23 cellular contexts compared by ENCODE assay signal in genomic region chr17:1452836-1453235, GRCh38. TPM values are rescaled to one million over a fixed set of nuclear protein-coding genes. Genes with fewer than 3 reads are reported as not detected.
DNase-seq lines count a peak whose midpoint lies in the region; TF ChIP-seq lines count a peak whose summit lies in the region.
"Had no signal": no experiment of that assay in that cellular context is flagged by ENCODE, and none has a peak within 500 bp of the region (broad histone marks: within the 10 kb centered on the region; RNA-seq: fewer than 3 reads in every experiment).

No MANE protein-coding gene starts in this region.

- H3K27me3 ChIP-seq in BLaER1 treated with 17β-estradiol and CSF1 and Interleukin-3, amounts not matched to agents 10 nM and 100 nM, result peaks cover 0 to 5% (median 0%) of the 10 kb centered on the region in 11 experiments; a peak in 9 of 22 replicates
- H3K27me3 ChIP-seq in endodermal cell (ENCODE audit: control insufficient read depth, insufficient read depth, low read length, poor library complexity, severe bottlenecking) (no peaks in the 10 kb centered on the region), trophoblast cell (ENCODE audit: insufficient read depth, low read length) (no peaks in the 10 kb centered on the region), neuronal stem cell (ENCODE audit: control insufficient read depth in 3 of 3, insufficient read depth in 3 of 3, low read depth in 1 of 3, low read length in 3 of 3) (no peaks in the 10 kb centered on the region)
- H3K27me3 ChIP-seq: tibial nerve had no signal

- H3K27me3 Mint-ChIP-seq in IgD-negative memory B cell (peaks cover 2% of the 10 kb centered on the region), endodermal cell (ENCODE audit: insufficient read depth) (peaks cover 2% of the 10 kb centered on the region)
- H3K27me3 Mint-ChIP-seq in activated CD4-positive, alpha-beta memory T cell treated with anti-CD3 and anti-CD28 coated beads, Interleukin-2, amount 10 ng/mL, durations not matched to agents 7 days and 5 days, result peaks cover 6% of the 10 kb centered on the region
- H3K27me3 Mint-ChIP-seq: stimulated activated memory B cell treated with anti-CD40 and anti-IgM and Interleukin-4, amounts not matched to agents 10 μg/mL and 1 μg/mL and 100 μg/mL, for 72 hours; T-cell had no signal

- no peak overlapping the region for H3K4me3 ChIP-seq in BLaER1 treated with 17β-estradiol and CSF1 and Interleukin-3, amounts not matched to agents 10 nM and 100 nM
- H3K4me3 ChIP-seq in endodermal cell (ENCODE audit: low read length), result peak overlapping the region; percentile 43
- H3K4me3 ChIP-seq in trophoblast cell (ENCODE audit: low read depth, low read length), result no peak overlapping the region
- no peak overlapping the region for H3K4me3 ChIP-seq in neuronal stem cell (ENCODE audit: low read length in 2 of 2)
- H3K4me3 ChIP-seq in foreskin fibroblast (ENCODE audit: low read depth in 1 of 2, low read length in 2 of 2), result no peak overlapping the region
- H3K4me3 ChIP-seq: smooth muscle cell, tibial nerve had no signal

- H3K23ac ChIP-seq in trophoblast cell (ENCODE audit: low read length) (no peak overlapping the region), neuronal stem cell (ENCODE audit: low read depth, low read length, poor library complexity) (no peak overlapping the region)

- DNase-seq in endodermal cell (no peak), trophoblast cell (no peak), amygdala (lab: John Stamatoyannopoulos, UW) (no peak), neuronal stem cell (ENCODE audit: low spot score) (no peak), foreskin fibroblast (no peak)
- no peak for DNase-seq in activated CD4-positive, alpha-beta memory T cell treated with anti-CD3 and anti-CD28 coated beads, Interleukin-2, amount 10 ng/mL, durations not matched to agents 7 days and 5 days
- DNase-seq: activated CD4-positive, alpha-beta T cell treated with anti-CD3 and anti-CD28 coated beads, Interleukin-2, amount 10 ng/mL, durations not matched to agents 24 days and 14 days; activated CD8-positive, alpha-beta memory T cell treated with anti-CD3 and anti-CD28 coated beads, Interleukin-2, amount 10 ng/mL, durations not matched to agents 7 days and 5 days; activated effector memory CD4-positive, alpha-beta T cell treated with Interleukin-2 at 50 U/mL for 16 hours; cortex of kidney; EL; GOT3; head of caudate nucleus; left colon; NCI-H1105 treated with DMSO at 0.1 percent for 48 hours; NCI-H2081; SHP77; T-cell had no signal

- WGBS in endodermal cell (ENCODE audit: insufficient coverage in 1 of 2, insufficient read length in 1 of 2), 2 experiments, result 92 to 93% methylated on average over 2 to 5 of the region's 5 CpGs
- WGBS in trophoblast cell (ENCODE audit: extremely low coverage, insufficient coverage, insufficient read length), result no CpG with 5 or more reads among the region's 5 CpGs
- no CpG with 5 or more reads among the region's 5 CpGs for WGBS in neuronal stem cell (ENCODE audit: extremely low coverage in 2 of 2, insufficient read length in 2 of 2, insufficient replicate concordance in 1 of 2), 2 donors

- H3K4ac ChIP-seq in trophoblast cell (ENCODE audit: low read depth, low read length) (peak overlapping the region; percentile 89), neuronal stem cell (ENCODE audit: low read length) (no peak overlapping the region)

- no peaks in the 10 kb centered on the region for H3K36me3 Mint-ChIP-seq in IgD-negative memory B cell
- H3K36me3 Mint-ChIP-seq in endodermal cell (ENCODE audit: low read depth), result peaks cover 35% of the 10 kb centered on the region
- peaks cover 40% of the 10 kb centered on the region for H3K36me3 Mint-ChIP-seq in activated CD4-positive, alpha-beta memory T cell treated with anti-CD3 and anti-CD28 coated beads, Interleukin-2, amount 10 ng/mL, durations not matched to agents 7 days and 5 days (ENCODE audit: low read depth)

- CTCF ChIA-PET in activated CD4-positive, alpha-beta memory T cell treated with anti-CD3 and anti-CD28 coated beads, Interleukin-2, amount 10 ng/mL, durations not matched to agents 7 days and 5 days (lab: Charles Lee), result no interaction called here

- H3K27ac ChIP-seq in BLaER1 treated with 17β-estradiol and CSF1 and Interleukin-3, amounts not matched to agents 10 nM and 100 nM, result no peak overlapping the region
- H3K27ac ChIP-seq in endodermal cell (ENCODE audit: low read depth, low read length), result no peak overlapping the region
- no peak overlapping the region for H3K27ac ChIP-seq in trophoblast cell (ENCODE audit: low read depth, low read length)
- no peak overlapping the region for H3K27ac ChIP-seq in neuronal stem cell (replicated peaks; ENCODE audit: low read length)

- no peaks in the 10 kb centered on the region for H3K9me3 ChIP-seq in BLaER1 treated with 17β-estradiol and CSF1 and Interleukin-3, amounts not matched to agents 10 nM and 100 nM (replicated peaks in 1 of 11)
- H3K9me3 ChIP-seq in endodermal cell (ENCODE audit: control insufficient read depth, low read length) (no peaks in the 10 kb centered on the region), trophoblast cell (ENCODE audit: insufficient read depth, low read depth, low read length) (peaks cover 2% of the 10 kb centered on the region), neuronal stem cell (replicated peaks in 1 of 2; ENCODE audit: control insufficient read depth in 2 of 2, insufficient read depth in 1 of 2, low read depth in 1 of 2, low read length in 2 of 2) (peaks cover 3% of the 10 kb centered on the region in 2 donors)
- H3K9me3 ChIP-seq: tibial nerve had no signal

- H4K20me1 ChIP-seq in BLaER1 treated with 17β-estradiol and CSF1 and Interleukin-3, amounts not matched to agents 10 nM and 100 nM, result peaks cover 75 to 82% (median 80%) of the 10 kb centered on the region in 11 experiments

- H2BK15ac ChIP-seq in neuronal stem cell (ENCODE audit: low read length), result no peak overlapping the region

- H3K27ac Mint-ChIP-seq in IgD-negative memory B cell (peak overlapping the region; percentile 62 to 78 (median 75)), endodermal cell (peak overlapping the region; percentile 64)
- no peak overlapping the region for H3K27ac Mint-ChIP-seq in activated CD4-positive, alpha-beta memory T cell treated with anti-CD3 and anti-CD28 coated beads, Interleukin-2, amount 10 ng/mL, durations not matched to agents 7 days and 5 days
- H3K27ac Mint-ChIP-seq: activated CD4-positive, alpha-beta T cell treated with anti-CD3 and anti-CD28 coated beads, Interleukin-2, amount 10 ng/mL, durations not matched to agents 24 days and 14 days; activated CD8-positive, alpha-beta memory T cell treated with anti-CD3 and anti-CD28 coated beads, Interleukin-2, amount 10 ng/mL, durations not matched to agents 7 days and 5 days; stimulated activated memory B cell treated with anti-CD40 and anti-IgM and Interleukin-4, amounts not matched to agents 10 μg/mL and 1 μg/mL and 100 μg/mL, for 72 hours had no signal

- POLR2A ChIA-PET in activated CD4-positive, alpha-beta memory T cell treated with anti-CD3 and anti-CD28 coated beads, Interleukin-2, amount 10 ng/mL, durations not matched to agents 7 days and 5 days (lab: Charles Lee), result interaction anchor here (1.5 kb wide), 1 partner anchor 51 kb away, joined by 3 read pairs; no protein-coding TSS in a partner anchor

- H3K14ac ChIP-seq in trophoblast cell (ENCODE audit: low read length), result no peak overlapping the region
- H3K14ac ChIP-seq in neuronal stem cell (ENCODE audit: low read length), result no peak overlapping the region

- H2BK120ac ChIP-seq in trophoblast cell (ENCODE audit: insufficient read depth, low read length, poor library complexity), result no peak overlapping the region
- H2BK120ac ChIP-seq in neuronal stem cell (ENCODE audit: low read depth, low read length), result no peak overlapping the region

- H3K4me3 Mint-ChIP-seq in IgD-negative memory B cell (peak overlapping the region in 1 of 4 donors; percentile 86), endodermal cell (no peak overlapping the region)
- no peak overlapping the region for H3K4me3 Mint-ChIP-seq in activated CD4-positive, alpha-beta memory T cell treated with anti-CD3 and anti-CD28 coated beads, Interleukin-2, amount 10 ng/mL, durations not matched to agents 7 days and 5 days
- H3K4me3 Mint-ChIP-seq: activated CD8-positive, alpha-beta memory T cell treated with anti-CD3 and anti-CD28 coated beads, Interleukin-2, amount 10 ng/mL, durations not matched to agents 7 days and 5 days had no signal

- H3K18ac ChIP-seq in trophoblast cell (ENCODE audit: low read length), result no peak overlapping the region
- H3K18ac ChIP-seq in neuronal stem cell (ENCODE audit: low read length), result no peak overlapping the region

- H3K4me2 ChIP-seq in BLaER1 treated with 17β-estradiol and CSF1 and Interleukin-3, amounts not matched to agents 10 nM and 100 nM, result peak overlapping the region in 7 of 11 experiments; percentile 89 to 99 (median 97); a peak in 8 of 22 replicates
- H3K4me2 ChIP-seq in trophoblast cell (ENCODE audit: low read length) (no peak overlapping the region), neuronal stem cell (ENCODE audit: insufficient read depth, low read length, poor library complexity, severe bottlenecking) (no peak overlapping the region)
- H3K4me2 ChIP-seq: smooth muscle cell had no signal

- H3K4me1 Mint-ChIP-seq in IgD-negative memory B cell (peaks cover 24 to 37% (median 31%) of the 10 kb centered on the region in 3 donors), endodermal cell (peaks cover 11% of the 10 kb centered on the region)
- H3K4me1 Mint-ChIP-seq in activated CD4-positive, alpha-beta memory T cell treated with anti-CD3 and anti-CD28 coated beads, Interleukin-2, amount 10 ng/mL, durations not matched to agents 7 days and 5 days, result peaks cover 60% of the 10 kb centered on the region

- H2AK5ac ChIP-seq in trophoblast cell (ENCODE audit: low read length) (no peak overlapping the region), neuronal stem cell (ENCODE audit: low read depth, low read length) (no peak overlapping the region)

- H2AFZ ChIP-seq in trophoblast cell (ENCODE audit: insufficient read depth, low read length, poor library complexity) (no peak overlapping the region), neuronal stem cell (ENCODE audit: low read length) (no peak overlapping the region)

- peaks cover 37 to 66% (median 62%) of the 10 kb centered on the region in 11 experiments; a peak in 21 of 22 replicates for H3K36me3 ChIP-seq in BLaER1 treated with 17β-estradiol and CSF1 and Interleukin-3, amounts not matched to agents 10 nM and 100 nM
- H3K36me3 ChIP-seq in endodermal cell (ENCODE audit: control insufficient read depth, insufficient read depth, low read length), result peaks cover 51% of the 10 kb centered on the region
- H3K36me3 ChIP-seq in trophoblast cell (ENCODE audit: control insufficient read depth in 1 of 2, insufficient read depth in 2 of 2, low read length in 2 of 2), result peaks cover 8 to 16% of the 10 kb centered on the region in 2 experiments
- H3K36me3 ChIP-seq in neuronal stem cell (replicated peaks in 1 of 2; ENCODE audit: control insufficient read depth in 2 of 2, insufficient read depth in 2 of 2, low read length in 2 of 2), result peaks cover 2 to 45% of the 10 kb centered on the region in 2 donors
- H3K36me3 ChIP-seq: tibial nerve had no signal

- H3K9ac ChIP-seq in BLaER1 treated with 17β-estradiol and CSF1 and Interleukin-3, amounts not matched to agents 10 nM and 100 nM, result peak overlapping the region in 2 of 11 experiments; percentile 3 to 93; a peak in 1 of 22 replicates
- no peak overlapping the region for H3K9ac ChIP-seq in endodermal cell (ENCODE audit: extremely low read depth, low read length, poor library complexity, severe bottlenecking)
- H3K9ac ChIP-seq in trophoblast cell (ENCODE audit: low read length), result no peak overlapping the region
- H3K9ac ChIP-seq in neuronal stem cell (ENCODE audit: low read depth, low read length, poor library complexity), result no peak overlapping the region

- no peak overlapping the region for H4K12ac ChIP-seq in trophoblast cell (ENCODE audit: low read depth, low read length)

- TF ChIP-seq CTCF in endodermal cell (conservative IDR thresholded peaks at IDR 0.05) (no peak), foreskin fibroblast (IDR thresholded peaks at IDR 0.05; ENCODE audit: low read depth, low read length) (no peak)

- H3K9me3 Mint-ChIP-seq in IgD-negative memory B cell (no peaks in the 10 kb centered on the region), endodermal cell (no peaks in the 10 kb centered on the region)
- H3K9me3 Mint-ChIP-seq in activated CD4-positive, alpha-beta memory T cell treated with anti-CD3 and anti-CD28 coated beads, Interleukin-2, amount 10 ng/mL, durations not matched to agents 7 days and 5 days, result no peaks in the 10 kb centered on the region
- H3K9me3 Mint-ChIP-seq: activated CD4-positive, alpha-beta T cell treated with anti-CD3 and anti-CD28 coated beads, Interleukin-2, amount 10 ng/mL, durations not matched to agents 24 days and 14 days; stimulated activated memory B cell treated with anti-CD40 and anti-IgM and Interleukin-4, amounts not matched to agents 10 μg/mL and 1 μg/mL and 100 μg/mL, for 72 hours; T-cell had no signal

- peaks cover 41% of the 10 kb centered on the region for H3K79me2 ChIP-seq in trophoblast cell (ENCODE audit: control insufficient read depth, insufficient read depth, low read length, poor library complexity)

- H4K8ac ChIP-seq in trophoblast cell (ENCODE audit: low read depth, low read length), result no peak overlapping the region
- no peak overlapping the region for H4K8ac ChIP-seq in neuronal stem cell (ENCODE audit: low read depth, low read length)

- H2BK12ac ChIP-seq in trophoblast cell (ENCODE audit: low read length) (no peak overlapping the region), neuronal stem cell (ENCODE audit: low read length) (no peak overlapping the region)

- peaks cover 33 to 73% (median 49%) of the 10 kb centered on the region in 10 experiments for H3K4me1 ChIP-seq in BLaER1 treated with 17β-estradiol and CSF1 and Interleukin-3, amounts not matched to agents 10 nM and 100 nM
- no peaks in the 10 kb centered on the region for H3K4me1 ChIP-seq in endodermal cell (ENCODE audit: control insufficient read depth, insufficient read depth, low read length)
- peaks cover 9 to 12% of the 10 kb centered on the region in 2 experiments for H3K4me1 ChIP-seq in trophoblast cell (ENCODE audit: control insufficient read depth in 1 of 2, insufficient read depth in 2 of 2, low read length in 2 of 2)
- H3K4me1 ChIP-seq in neuronal stem cell (ENCODE audit: control insufficient read depth in 2 of 2, insufficient read depth in 1 of 2, low read depth in 1 of 2, low read length in 2 of 2), result peaks cover 5% of the 10 kb centered on the region in 2 donors

- H2BK5ac ChIP-seq in trophoblast cell (ENCODE audit: low read depth, low read length, poor library complexity), result no peak overlapping the region
- H2BK5ac ChIP-seq in neuronal stem cell (ENCODE audit: low read length), result no peak overlapping the region

- H3K79me1 ChIP-seq in trophoblast cell (ENCODE audit: low read length) (peaks cover 10% of the 10 kb centered on the region), neuronal stem cell (ENCODE audit: low read depth, low read length) (peaks cover 12% of the 10 kb centered on the region)

- H4K91ac ChIP-seq in trophoblast cell (ENCODE audit: low read depth, low read length), result no peak overlapping the region
- no peak overlapping the region for H4K91ac ChIP-seq in neuronal stem cell (ENCODE audit: low read depth, low read length, poor library complexity)

RNA-seq across cellular contexts. Expression of gene CRK, which starts 3.2 kb away (rescaled TPM):
- polyA plus RNA-seq in IgD-negative memory B cell, result 28.3 TPM
- total RNA-seq in endodermal cell, result 10 to 100 TPM; 50.5 to 52.3 TPM
- polyA plus RNA-seq in endodermal cell (2013, experiment 1 of 2), result 44.9 TPM
- polyA plus RNA-seq in endodermal cell (2013, experiment 2 of 2), result 43.6 TPM
- 43.6 and 43.9 TPM in 2 replicates for polyA plus RNA-seq in trophoblast cell (2013)
- 10 to 100 TPM; 19.9 to 21.9 TPM for total RNA-seq in activated CD4-positive, alpha-beta memory T cell treated with anti-CD3 and anti-CD28 coated beads, Interleukin-2, amount 10 ng/mL, durations not matched to agents 7 days and 5 days
- polyA plus RNA-seq in neuronal stem cell (2013, experiment 1 of 2), result 30.8 TPM
- 32.4 TPM for polyA plus RNA-seq in neuronal stem cell (2013, experiment 2 of 2)

RNA-seq across cellular contexts. Expression of gene MYO1C, which starts 39.6 kb away (rescaled TPM):
- polyA plus RNA-seq in IgD-negative memory B cell, result 29.6 TPM
- total RNA-seq in endodermal cell, result 10 to 100 TPM; 75.5 to 90.0 TPM
- polyA plus RNA-seq in endodermal cell (2013, experiment 1 of 2), result 32.2 TPM
- polyA plus RNA-seq in endodermal cell (2013, experiment 2 of 2), result 32.5 TPM
- polyA plus RNA-seq in trophoblast cell (2013), result 83.3 and 84.7 TPM in 2 replicates
- 10 to 100 TPM; 59.3 to 64.8 TPM for total RNA-seq in activated CD4-positive, alpha-beta memory T cell treated with anti-CD3 and anti-CD28 coated beads, Interleukin-2, amount 10 ng/mL, durations not matched to agents 7 days and 5 days
- polyA plus RNA-seq in neuronal stem cell (2013, experiment 1 of 2), result 42.3 TPM
- polyA plus RNA-seq in neuronal stem cell (2013, experiment 2 of 2), result 42.0 TPM

RNA-seq across cellular contexts. Expression of gene YWHAE, which starts 52.8 kb away (rescaled TPM):
- polyA plus RNA-seq in IgD-negative memory B cell, result 54.4 TPM
- total RNA-seq in endodermal cell, result 1,000 to 10,000 TPM; 1,225 to 1,349 TPM
- polyA plus RNA-seq in endodermal cell (2013, experiment 1 of 2), result 1,001 TPM
- polyA plus RNA-seq in endodermal cell (2013, experiment 2 of 2), result 1,057 TPM
- 619 and 645 TPM in 2 replicates for polyA plus RNA-seq in trophoblast cell (2013)
- 100 to 1,000 TPM; 352 to 374 TPM for total RNA-seq in activated CD4-positive, alpha-beta memory T cell treated with anti-CD3 and anti-CD28 coated beads, Interleukin-2, amount 10 ng/mL, durations not matched to agents 7 days and 5 days
- polyA plus RNA-seq in neuronal stem cell (2013, experiment 1 of 2), result 1,173 TPM
- 1,178 TPM for polyA plus RNA-seq in neuronal stem cell (2013, experiment 2 of 2)

Comparison
In these comparisons a context has a peak if more than half of its experiments do, and no peak if none do; other contexts are left out.
1. H3K4me2 ChIP-seq: peak in BLaER1 treated with 17β-estradiol and CSF1 and Interleukin-3, amounts not matched to agents 10 nM and 100 nM (7 of 11); none in trophoblast cell (single experiment) and neuronal stem cell (single experiment).